ENCODE assay signal across 13 cellular contexts in the genomic region with DNA sequence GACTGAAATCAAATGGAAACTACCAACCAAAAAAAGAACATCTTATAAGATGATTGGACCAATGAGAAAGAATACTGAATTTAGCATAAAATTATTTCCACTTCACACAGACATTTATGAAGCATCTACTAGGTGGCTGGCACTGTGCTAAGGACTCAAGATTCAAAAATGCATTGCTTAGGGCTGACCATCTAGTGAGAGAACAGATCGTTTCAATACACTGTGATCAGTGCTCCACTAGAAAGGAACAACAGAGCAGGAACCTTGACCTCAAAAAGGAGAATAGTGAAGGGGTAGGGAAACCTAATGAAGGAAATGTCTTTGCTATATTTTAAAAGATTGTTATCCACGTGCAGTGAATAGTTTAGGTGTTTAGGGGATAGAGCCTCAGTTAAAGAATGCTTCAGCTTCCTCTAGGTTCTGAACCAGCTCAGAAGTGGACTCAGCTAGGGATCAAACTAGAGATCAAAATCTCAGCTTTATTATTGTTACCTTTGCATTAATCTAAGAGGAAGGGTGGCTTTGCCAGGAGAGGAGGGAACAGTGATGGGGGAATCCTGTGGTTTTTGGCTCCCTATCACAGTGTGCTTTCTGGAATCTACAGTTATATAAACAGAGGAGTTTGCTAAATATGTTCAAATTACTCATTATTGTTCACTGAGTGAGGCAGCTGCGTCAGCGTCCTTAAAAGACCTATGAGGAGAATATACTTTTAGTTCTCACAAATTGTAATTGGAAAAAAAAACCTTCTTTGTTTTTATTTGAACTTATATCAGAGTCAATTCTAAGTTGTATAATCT. TPM values are rescaled to one million over a fixed set of nuclear protein-coding genes. Genes with fewer than 3 reads are reported as not detected.
DNase-seq lines count a peak whose midpoint lies in the region; ATAC-seq and TF ChIP-seq lines count a peak whose summit lies in the region.
"Had no signal": no experiment of that assay in that cellular context is flagged by ENCODE, and none has a peak within 500 bp of the region (broad histone marks: within the 10 kb centered on the region; RNA-seq: fewer than 3 reads in every experiment).

No MANE protein-coding gene starts in this region.

- H3K9me3 Mint-ChIP-seq in neural progenitor cell (peaks cover 2% of the 10 kb centered on the region), Caco-2 (ENCODE audit: unreplicated experiment) (no peaks in the 10 kb centered on the region)
- H3K9me3 Mint-ChIP-seq: T-helper 1 cell treated with Interleukin-12 subunit alpha and Interleukin-12 subunit beta and Interleukin-4 antibody, amounts not matched to agents 30 μg/mL and 1 μg/mL, for 36 hours had no signal

- H3K4me3 Mint-ChIP-seq in neural progenitor cell, result no peak overlapping the region
- no peak overlapping the region for H3K4me3 Mint-ChIP-seq in Caco-2 (ENCODE audit: unreplicated experiment)
- H3K4me3 Mint-ChIP-seq: memory B cell; T-helper 1 cell treated with Interleukin-12 subunit alpha and Interleukin-12 subunit beta and Interleukin-4 antibody, amounts not matched to agents 30 μg/mL and 1 μg/mL, for 36 hours had no signal

- H3K4me2 ChIP-seq in neural progenitor cell, result no peak overlapping the region

- H3K9ac ChIP-seq in neural progenitor cell, result no peak overlapping the region

- H3K9me3 ChIP-seq in neural progenitor cell (ENCODE audit: low read depth) (no peaks in the 10 kb centered on the region), Caco-2 (no peaks in the 10 kb centered on the region)
- H3K9me3 ChIP-seq: gastroesophageal sphincter, sigmoid colon had no signal

- ATAC-seq in stimulated activated naive CD8-positive, alpha-beta T cell treated with anti-CD3 and anti-CD28 coated beads, Interleukin-15, Interleukin-2, amounts not matched to agents 100 U/mL and 50 U/mL, for 24 hours, result no peak
- no peak for ATAC-seq in GM18519 (IDR thresholded peaks at IDR 0.05; ENCODE audit: low FRiP score, unreplicated experiment)
- ATAC-seq: gastroesophageal sphincter had no signal

- H3K27me3 ChIP-seq in neural progenitor cell (no peaks in the 10 kb centered on the region), Caco-2 (replicated peaks; ENCODE audit: control insufficient read depth, insufficient read depth, low read length) (no peaks in the 10 kb centered on the region)
- H3K27me3 ChIP-seq: gastroesophageal sphincter, sigmoid colon had no signal

- CTCF ChIA-PET in Caco-2 (lab: Charles Lee), result no interaction called here

- H3K27ac Mint-ChIP-seq in neural progenitor cell, result peak overlapping the region; percentile 30
- no peak overlapping the region for H3K27ac Mint-ChIP-seq in Caco-2 (ENCODE audit: unreplicated experiment)
- H3K27ac Mint-ChIP-seq: memory B cell; T-helper 1 cell treated with Interleukin-12 subunit alpha and Interleukin-12 subunit beta and Interleukin-4 antibody, amounts not matched to agents 30 μg/mL and 1 μg/mL, for 36 hours had no signal

- H4K20me1 ChIP-seq in neural progenitor cell (ENCODE audit: low read depth), result no peaks in the 10 kb centered on the region

- no peaks in the 10 kb centered on the region for H3K4me1 Mint-ChIP-seq in neural progenitor cell
- H3K4me1 Mint-ChIP-seq in Caco-2 (ENCODE audit: low read depth, unreplicated experiment), result no peaks in the 10 kb centered on the region
- H3K4me1 Mint-ChIP-seq: memory B cell had no signal

- intact Hi-C loops in Caco-2 (cut with micrococcal nuclease; ENCODE audit: unreplicated experiment), result no loop called here

- no peak overlapping the region for H2AFZ ChIP-seq in neural progenitor cell (replicated peaks)

- H3F3A ChIP-seq in neural progenitor cell (ENCODE audit: low read depth), result peaks cover 16% of the 10 kb centered on the region

- H3K79me2 ChIP-seq in neural progenitor cell (ENCODE audit: low read depth), result no peaks in the 10 kb centered on the region

- DNase-seq in Ammon's horn (ENCODE audit: low spot score) (peak; percentile 42), M059J (ENCODE audit: low read depth) (peak; percentile 87), brain pericyte (ENCODE audit: low read depth, low spot score) (peak; percentile 86), neural progenitor cell (ENCODE audit: low spot score) (no peak), Caco-2 (no peak), GM19240 (ENCODE audit: insufficient read length, low spot score) (no peak)
- no peak for DNase-seq in stimulated activated naive CD8-positive, alpha-beta T cell treated with anti-CD3 and anti-CD28 coated beads, Interleukin-15, Interleukin-2, amounts not matched to agents 100 U/mL and 50 U/mL, for 24 hours
- DNase-seq: NCI-H526, sigmoid colon had no signal

- no peaks in the 10 kb centered on the region for H3K4me1 ChIP-seq in neural progenitor cell
- no peaks in the 10 kb centered on the region for H3K4me1 ChIP-seq in Caco-2

- H3K36me3 Mint-ChIP-seq in neural progenitor cell (no peaks in the 10 kb centered on the region), Caco-2 (ENCODE audit: insufficient read depth, unreplicated experiment) (peaks cover 6% of the 10 kb centered on the region)
- H3K36me3 Mint-ChIP-seq: memory B cell had no signal

- H3K27me3 Mint-ChIP-seq in neural progenitor cell (ENCODE audit: insufficient read depth, low read depth) (no peaks in the 10 kb centered on the region), Caco-2 (ENCODE audit: insufficient read depth, unreplicated experiment) (no peaks in the 10 kb centered on the region)
- H3K27me3 Mint-ChIP-seq: memory B cell had no signal

- H3K36me3 ChIP-seq in neural progenitor cell, result no peaks in the 10 kb centered on the region
- no peaks in the 10 kb centered on the region for H3K36me3 ChIP-seq in Caco-2 (ENCODE audit: control insufficient read depth, insufficient read depth, low read length)
- H3K36me3 ChIP-seq: gastroesophageal sphincter, sigmoid colon had no signal

- BruUV-seq in Caco-2 (replicated peaks; lab: Mats Ljungman, UMichigan), result no TSS peak

- TF ChIP-seq CTCF in neural progenitor cell (IDR thresholded peaks at IDR 0.05) (no peak), Caco-2 (IDR thresholded peaks at IDR 0.05; ENCODE audit: insufficient read depth in 1 of 2, low read depth in 1 of 2, low read length in 1 of 2, severe bottlenecking in 1 of 2, unreplicated experiment in 1 of 2) (no peak)

- H3K4me3 ChIP-seq in neural progenitor cell (no peak overlapping the region), Caco-2 (ENCODE audit: low read depth, low read length) (no peak overlapping the region)
- H3K4me3 ChIP-seq: gastroesophageal sphincter, sigmoid colon had no signal

- H3K27ac ChIP-seq in neural progenitor cell, result no peak overlapping the region
- H3K27ac ChIP-seq: sigmoid colon had no signal

- POLR2A ChIA-PET in Caco-2 (lab: Charles Lee), result no interaction called here

RNA-seq across cellular contexts. Expression of gene BBS5, which starts 16.2 kb away (rescaled TPM):
- total RNA-seq in M059J (2014; rRNA removed; shearing (Covaris generic)), result 1.3 and 2.8 TPM in 2 replicates
- total RNA-seq in neural progenitor cell (ENCODE audit: low replicate concordance) (3.8 and 6.2 TPM in 2 replicates), Caco-2 (2022) (2.1 and 3.2 TPM in 2 replicates)

RNA-seq across cellular contexts. Expression of gene KLHL41, which starts 46.4 kb away (rescaled TPM):
- total RNA-seq in M059J (2014; rRNA removed; shearing (Covaris generic)), result not detected in 2 replicates
- total RNA-seq in neural progenitor cell (ENCODE audit: low replicate concordance) (0.06 and 0.31 TPM in 2 replicates), Caco-2 (2022) (0.21 TPM in 1 of 2 replicates, not detected in the other)

Comparison
In these comparisons a context has a peak if more than half of its experiments do, and no peak if none do; other contexts are left out.
1. DNase-seq: peak in Ammon's horn (single experiment), M059J (single experiment) and brain pericyte (single experiment); none in neural progenitor cell (single experiment), Caco-2 (0 of 2), GM19240 (single experiment) and stimulated activated naive CD8-positive, alpha-beta T cell treated with anti-CD3 and anti-CD28 coated beads, Interleukin-15, Interleukin-2, amounts not matched to agents 100 U/mL and 50 U/mL, for 24 hours (single experiment).